ENCODE assay signal across 8 cellular contexts in genomic region chr5:784428-785177, GRCh38. TPM values are rescaled to one million over a fixed set of nuclear protein-coding genes. Genes with fewer than 3 reads are reported as not detected.
A peak's percentile ranks its signal among the peaks of the same experiment; 100 is the strongest.
DNase-seq lines count a peak whose midpoint lies in the region; ATAC-seq and TF ChIP-seq lines count a peak whose summit lies in the region.
"Not testable (repeated sequence)": the region's sequence is repeated elsewhere in the genome, so short reads cannot be mapped to it uniquely, and the experiment has no call there.

Gene ZDHHC11B (minus strand): TSS chr5:784729. CDS start chr5:766919, 17,810 bp downstream.

- not testable (repeated sequence) for H3K36me3 Mint-ChIP-seq in CD4-positive, alpha-beta memory T cell

- not testable (repeated sequence) for TF ChIP-seq CTCF in Panc1 (IDR thresholded peaks at IDR 0.05); epithelial cell of esophagus (IDR thresholded peaks at IDR 0.05; ENCODE audit: insufficient read depth, low read depth, low read length, missing control alignments)

- DNase-seq in CD4-positive, alpha-beta memory T cell: peak; percentile 81 to 87 (median 84)
- peak; percentile 75 for DNase-seq in KBM-7
- DNase-seq in Panc1 (ENCODE audit: low read depth, low spot score): not testable (repeated sequence)
- DNase-seq in activated T-cell treated with anti-CD3 and anti-CD28 coated beads, Interleukin-2, amount 50 U/mL, for 48 hours: peak; percentile 94
- peak; percentile 91 for DNase-seq in epithelial cell of esophagus (ENCODE audit: low read depth)
- DNase-seq in stimulated activated CD4-positive, alpha-beta T cell treated with anti-CD3 and anti-CD28 coated beads, TNF-alpha, amount 100 ng/mL, for 48 hours (ENCODE audit: low read depth in 3 of 3): peak; percentile 86 to 94 (median 94)

- intact Hi-C loops in CD4-positive, alpha-beta memory T cell (cut with micrococcal nuclease): loop anchor here (2.0 kb wide), 2 partner anchors 26 to 108 kb away; partner anchors contain the start of genes BRD9 and TRIP13
- intact Hi-C loops in Panc1 (cut with micrococcal nuclease; ENCODE audit: unreplicated experiment): not testable (repeated sequence)

- POLR2A ChIA-PET in CD4-positive, alpha-beta memory T cell (lab: Charles Lee; ENCODE audit: partially characterized antibody); Panc1 (lab: Charles Lee): not testable (repeated sequence)

- not testable (repeated sequence) for H3K27me3 ChIP-seq in CD4-positive, alpha-beta memory T cell (ENCODE audit: insufficient read depth, low read length); Panc1 (ENCODE audit: control insufficient read depth, insufficient read depth, low read length)

- peak; percentile 72 for ATAC-seq in GM21529 (IDR thresholded peaks at IDR 0.05; ENCODE audit: unreplicated experiment)
- ATAC-seq in Panc1: peak; percentile 88

- H3K4me3 ChIP-seq in CD4-positive, alpha-beta memory T cell (ENCODE audit: low read length in 2 of 2): peak within 1 kb of the TSS; percentile 45 to 47
- peak within 1 kb of the TSS; percentile 47 to 52 for H3K4me3 ChIP-seq in Panc1 (ENCODE audit: low read depth in 2 of 2, low read length in 2 of 2)
- peak within 1 kb of the TSS; percentile 49 for H3K4me3 ChIP-seq in epithelial cell of esophagus (ENCODE audit: low read length)
- peak within 1 kb of the TSS; percentile 44 for H3K4me3 ChIP-seq in mesodermal cell (ENCODE audit: extremely low read depth, insufficient read depth, low read length, poor library complexity, severe bottlenecking)

- not testable (repeated sequence) for H3K36me3 ChIP-seq in CD4-positive, alpha-beta memory T cell (ENCODE audit: insufficient read depth, low read length); Panc1 (ENCODE audit: control insufficient read depth, insufficient read depth, low read length); mesodermal cell (ENCODE audit: control insufficient read depth, insufficient read depth, low read length)

- peak within 1 kb of the TSS in 6 of 7 donors; percentile 53 to 85 (median 74) for H3K27ac Mint-ChIP-seq in CD4-positive, alpha-beta memory T cell

- CTCF ChIA-PET in CD4-positive, alpha-beta memory T cell (lab: Charles Lee; ENCODE audit: partially characterized antibody); Panc1 (lab: Charles Lee): not testable (repeated sequence)

- not testable (repeated sequence) for H3K4me1 Mint-ChIP-seq in CD4-positive, alpha-beta memory T cell

- H3K27me3 Mint-ChIP-seq in CD4-positive, alpha-beta memory T cell: not testable (repeated sequence)

- peak within 1 kb of the TSS; percentile 40 for H3K27ac ChIP-seq in CD4-positive, alpha-beta memory T cell (ENCODE audit: low read depth, low read length)
- H3K27ac ChIP-seq in Panc1 (ENCODE audit: low read length); mesodermal cell (ENCODE audit: low read depth, low read length, severe bottlenecking): not testable (repeated sequence)

- in situ Hi-C loops in KBM-7 (cut with MboI; ENCODE audit: low pct_unique_long_range_greater_than_20kb, low sequenced_read_pairs); Panc1 (cut with HindIII; ENCODE audit: low pct_unique_long_range_greater_than_20kb, low sequenced_read_pairs): not testable (repeated sequence)

- not testable (repeated sequence) for H3K9me3 ChIP-seq in CD4-positive, alpha-beta memory T cell (ENCODE audit: control insufficient read depth in 1 of 2, low read length in 2 of 2); Panc1 (ENCODE audit: control insufficient read depth, insufficient read depth, low read depth, low read length); mesodermal cell (ENCODE audit: control insufficient read depth, low read length)

- H3K4me1 ChIP-seq in CD4-positive, alpha-beta memory T cell (ENCODE audit: insufficient read depth, low read length); Panc1 (ENCODE audit: control insufficient read depth, insufficient read depth, low read length); mesodermal cell (ENCODE audit: control insufficient read depth, insufficient read depth, low read length, poor library complexity, severe bottlenecking): not testable (repeated sequence)

- H3K4me3 Mint-ChIP-seq in CD4-positive, alpha-beta memory T cell: peak within 1 kb of the TSS; percentile 69 to 89 (median 83)

- BruUV-seq in Panc1 (replicated peaks; lab: Mats Ljungman, UMichigan): not testable (repeated sequence)

- peaks cover 0 to 12% (median 3%) of the 10 kb centered on the region in 8 donors for H3K9me3 Mint-ChIP-seq in CD4-positive, alpha-beta memory T cell

- WGBS in mesodermal cell (ENCODE audit: insufficient coverage in 2 of 2), 2 experiments: 1% methylated on average over 42 to 50 of the region's 101 CpGs

RNA-seq across cellular contexts. Expression of gene ZDHHC11B, which starts in this region (rescaled TPM):
- 1 to 10 TPM; 8.0 to 8.1 TPM for total RNA-seq in CD4-positive, alpha-beta memory T cell
- polyA plus RNA-seq in CD4-positive, alpha-beta memory T cell: under 1 TPM in 1 of 2 donors, not detected in 1; 0.75 TPM
- 1.4 TPM for total RNA-seq in Panc1 (2021; ENCODE audit: unreplicated experiment)
- polyA plus RNA-seq in Panc1 (2012; ENCODE audit: insufficient read length): 1.4 TPM
- 0.55 TPM for polyA plus RNA-seq in mesodermal cell (2013, experiment 1 of 2)
- polyA plus RNA-seq in mesodermal cell (2013, experiment 2 of 2): 0.71 TPM
